ENCODE assay signal across 9 cellular contexts in genomic region chr4:163558539-163559044, GRCh38.
DNase-seq lines count a peak whose midpoint lies in the region; ATAC-seq, FAIRE-seq and TF ChIP-seq lines count a peak whose summit lies in the region.
"Had no signal": no experiment of that assay in that cellular context is flagged by ENCODE, and none has a peak within 500 bp of the region (broad histone marks: within the 10 kb centered on the region; RNA-seq: fewer than 3 reads in every experiment).

No MANE protein-coding gene starts in this region.

- no peak for TF ChIP-seq CTCF in kidney (IDR thresholded peaks at IDR 0.05; ENCODE audit: borderline replicate concordance, extremely low read depth, insufficient read depth)

- ATAC-seq in GM21576 (IDR thresholded peaks at IDR 0.05; ENCODE audit: unreplicated experiment) (peak; percentile 67), GM19452 (IDR thresholded peaks at IDR 0.05; ENCODE audit: unreplicated experiment) (no peak)

- no peak for TF ChIP-seq POLR2A in GM12891 (IDR thresholded peaks at IDR 0.05; ENCODE audit: low read depth, low read length)

- no peaks in the 10 kb centered on the region for H3K9me3 ChIP-seq in kidney (ENCODE audit: control insufficient read depth in 1 of 2, low read length in 2 of 2)
- H3K9me3 ChIP-seq: thoracic aorta had no signal

- intact Hi-C loops in kidney (cut with DNase I): no loop called here

- FAIRE-seq in GM12891 (lab: Jason Lieb, UNC) (peak; percentile 81), kidney (lab: Jason Lieb, UNC) (no peak)

- no peaks in the 10 kb centered on the region for H3K4me1 ChIP-seq in kidney (ENCODE audit: control insufficient read depth in 1 of 2, insufficient read depth in 1 of 2, low read depth in 1 of 2, low read length in 2 of 2)

- H3K27ac ChIP-seq in kidney (ENCODE audit: low read depth in 2 of 2, low read length in 2 of 2): no peak overlapping the region

- H3K9ac ChIP-seq in kidney (ENCODE audit: low read length in 2 of 2): no peak overlapping the region

- H3K4me3 ChIP-seq in kidney (ENCODE audit: low read length in 2 of 2): no peak overlapping the region
- H3K4me3 ChIP-seq: thoracic aorta had no signal

- H3K36me3 ChIP-seq in kidney (ENCODE audit: control insufficient read depth in 1 of 2, insufficient read depth in 2 of 2, low read length in 2 of 2): no peaks in the 10 kb centered on the region
- H3K36me3 ChIP-seq: thoracic aorta had no signal

- no peak for DNase-seq in GM12891 (ENCODE audit: insufficient read length, low spot score)
- DNase-seq in NCI-H69 (lab: John Stamatoyannopoulos, UW): peak; percentile 23
- DNase-seq in kidney: peak; percentile 50
- DNase-seq in DMS153 treated with DMSO at 0.1 percent for 48 hours (lab: John Stamatoyannopoulos, UW; ENCODE audit: unreplicated experiment): no peak
- no peak for DNase-seq in GDM1 (lab: John Stamatoyannopoulos, UW)
- DNase-seq in LoVo (ENCODE audit: low spot score): no peak

TF ChIP-seq in GM12891, 5 proteins besides CTCF, POLR2A, EP300 and RAD21:
- peak; percentile 79 for TF ChIP-seq SPI1 (IDR thresholded peaks at IDR 0.05; ENCODE audit: low read depth, low read length)
- TF ChIP-seq TAF1 (IDR thresholded peaks at IDR 0.05; ENCODE audit: low read depth, low read length): no peak
- no peak for TF ChIP-seq POLR2AphosphoS5 (IDR thresholded peaks at IDR 0.05; ENCODE audit: low read depth, low read length)
- TF ChIP-seq PAX5 (IDR thresholded peaks at IDR 0.05; ENCODE audit: insufficient read depth, low read length, severe bottlenecking): no peak

Comparison
In these comparisons a context has a peak if more than half of its experiments do, and no peak if none do; other contexts are left out.
1. DNase-seq: peak in NCI-H69 (single experiment) and kidney (single experiment); none in GM12891 (single experiment), DMS153 treated with DMSO at 0.1 percent for 48 hours (single experiment), GDM1 (single experiment) and LoVo (single experiment).